ENCODE assay signal across 12 cellular contexts in the genomic region with DNA sequence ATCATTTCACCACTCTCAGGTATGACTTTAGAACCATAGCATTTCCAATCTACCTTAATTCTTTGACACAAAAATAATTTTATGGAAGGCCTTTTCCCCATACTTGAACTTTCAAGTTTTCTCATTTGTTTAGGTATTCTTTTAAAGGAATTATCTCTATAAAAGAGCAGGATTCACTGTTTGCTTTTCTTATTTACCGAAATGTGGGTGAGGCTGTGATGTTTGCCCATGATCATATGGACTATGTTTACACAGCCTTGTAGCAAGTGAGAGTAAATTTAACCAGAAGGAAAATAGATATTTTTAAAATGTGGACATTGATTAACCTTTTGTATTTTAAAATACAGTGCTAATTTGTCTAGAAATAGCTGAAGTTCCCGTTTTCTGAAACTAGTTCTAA. TPM values are rescaled to one million over a fixed set of nuclear protein-coding genes. Genes with fewer than 3 reads are reported as not detected.
DNase-seq lines count a peak whose midpoint lies in the region; ATAC-seq and TF ChIP-seq lines count a peak whose summit lies in the region.
"Had no signal": no experiment of that assay in that cellular context is flagged by ENCODE, and none has a peak within 500 bp of the region (broad histone marks: within the 10 kb centered on the region; RNA-seq: fewer than 3 reads in every experiment).

No MANE protein-coding gene starts in this region.

- POLR2A ChIA-PET in CD8-positive, alpha-beta memory T cell (lab: Charles Lee): no interaction called here
- POLR2A ChIA-PET in naive thymus-derived CD8-positive, alpha-beta T cell (lab: Charles Lee): no interaction called here

- TF ChIP-seq CTCF in 22Rv1 (IDR thresholded peaks at IDR 0.05) (no peak), ascending aorta (IDR thresholded peaks at IDR 0.05) (no peak)

- no peaks in the 10 kb centered on the region for H3K36me3 ChIP-seq in CD8-positive, alpha-beta memory T cell (ENCODE audit: insufficient read depth, low read length)
- H3K36me3 ChIP-seq in ascending aorta: peaks cover 0 to 3% of the 10 kb centered on the region in 2 donors

- peak overlapping the region; percentile 69 for H3K27ac ChIP-seq in 22Rv1
- H3K27ac ChIP-seq in CD8-positive, alpha-beta memory T cell (ENCODE audit: low read depth, low read length): no peak overlapping the region
- H3K27ac ChIP-seq in ascending aorta: peak overlapping the region; percentile 66 to 78

- no peaks in the 10 kb centered on the region for H3K9me3 Mint-ChIP-seq in CD8-positive, alpha-beta memory T cell
- no peaks in the 10 kb centered on the region for H3K9me3 Mint-ChIP-seq in naive thymus-derived CD8-positive, alpha-beta T cell
- H3K9me3 Mint-ChIP-seq: stimulated activated naive CD8-positive, alpha-beta T cell treated with anti-CD3 and anti-CD28 coated beads, Interleukin-15, Interleukin-2, amounts not matched to agents 100 ng/mL and 50 ng/mL, for 24 hours had no signal

- no peak overlapping the region for H3K4me3 ChIP-seq in CD8-positive, alpha-beta memory T cell (ENCODE audit: low read length)
- H3K4me3 ChIP-seq in ascending aorta: peak overlapping the region; percentile 8 to 19

- peaks cover 3 to 34% (median 8%) of the 10 kb centered on the region in 3 donors for H3K36me3 Mint-ChIP-seq in CD8-positive, alpha-beta memory T cell
- H3K36me3 Mint-ChIP-seq in naive thymus-derived CD8-positive, alpha-beta T cell: peaks cover 0 to 36% (median 6%) of the 10 kb centered on the region in 3 donors

- peaks cover 59 to 86% (median 77%) of the 10 kb centered on the region in 3 donors for H3K4me1 Mint-ChIP-seq in CD8-positive, alpha-beta memory T cell
- peaks cover 32 to 76% (median 73%) of the 10 kb centered on the region in 4 donors for H3K4me1 Mint-ChIP-seq in naive thymus-derived CD8-positive, alpha-beta T cell

- CTCF ChIA-PET in CD8-positive, alpha-beta memory T cell (lab: Charles Lee): no interaction called here

- DNase-seq in CD8-positive, alpha-beta memory T cell: no peak
- DNase-seq in ascending aorta (ENCODE audit: low spot score in 2 of 2) (no peak), NK-92 (lab: John Stamatoyannopoulos, UW; ENCODE audit: unreplicated experiment) (no peak), NCI-H526 (lab: John Stamatoyannopoulos, UW) (no peak), SKM-1 treated with dmso at 0.1 percent for 144 hours (lab: John Stamatoyannopoulos, UW; ENCODE audit: unreplicated experiment) (no peak)
- DNase-seq in naive thymus-derived CD8-positive, alpha-beta T cell: no peak
- no peak for DNase-seq in activated effector memory CD4-positive, alpha-beta T cell treated with anti-CD3 and anti-CD28 coated beads, Interleukin-2, amount 50 U/mL, for 16 hours
- DNase-seq: KG1; left ventricle myocardium superior; stimulated activated CD4-positive, alpha-beta T cell treated with anti-CD3 and anti-CD28 coated beads, Interleukin-4, amount 100 ng/mL, for 24 hours had no signal

- no peaks in the 10 kb centered on the region for H3K27me3 ChIP-seq in CD8-positive, alpha-beta memory T cell (ENCODE audit: insufficient read depth, low read length, poor library complexity, severe bottlenecking)
- H3K27me3 ChIP-seq in ascending aorta: no peaks in the 10 kb centered on the region

- no peak for ATAC-seq in naive thymus-derived CD8-positive, alpha-beta T cell

- H3K9me3 ChIP-seq in CD8-positive, alpha-beta memory T cell (ENCODE audit: low read length): no peaks in the 10 kb centered on the region
- no peaks in the 10 kb centered on the region for H3K9me3 ChIP-seq in ascending aorta

- intact Hi-C loops in ascending aorta (cut with DNase I): no loop called here

- no peak overlapping the region for H3K4me3 Mint-ChIP-seq in CD8-positive, alpha-beta memory T cell
- peak overlapping the region in 1 of 10 donors; percentile 47 for H3K4me3 Mint-ChIP-seq in naive thymus-derived CD8-positive, alpha-beta T cell
- H3K4me3 Mint-ChIP-seq: stimulated activated naive CD8-positive, alpha-beta T cell treated with anti-CD3 and anti-CD28 coated beads, Interleukin-15, Interleukin-2, amounts not matched to agents 100 ng/mL and 50 ng/mL, for 24 hours had no signal

- H3K27me3 Mint-ChIP-seq in CD8-positive, alpha-beta memory T cell: no peaks in the 10 kb centered on the region
- H3K27me3 Mint-ChIP-seq in naive thymus-derived CD8-positive, alpha-beta T cell: no peaks in the 10 kb centered on the region
- H3K27me3 Mint-ChIP-seq: stimulated activated naive CD8-positive, alpha-beta T cell treated with anti-CD3 and anti-CD28 coated beads, Interleukin-15, Interleukin-2, amounts not matched to agents 100 ng/mL and 50 ng/mL, for 24 hours had no signal

- H3K27ac Mint-ChIP-seq in CD8-positive, alpha-beta memory T cell: peak overlapping the region in 5 of 8 donors; percentile 29 to 61 (median 51)
- H3K27ac Mint-ChIP-seq in naive thymus-derived CD8-positive, alpha-beta T cell: peak overlapping the region in 6 of 10 donors; percentile 17 to 75 (median 58)

- H3K4me1 ChIP-seq in CD8-positive, alpha-beta memory T cell (ENCODE audit: insufficient read depth, low read length): peaks cover 46% of the 10 kb centered on the region
- peaks cover 13 to 14% of the 10 kb centered on the region in 2 donors for H3K4me1 ChIP-seq in ascending aorta

RNA-seq across cellular contexts. Expression of a gene that starts 26.3 kb away (rescaled TPM):
- 100 to 1,000 TPM; 136 to 147 TPM for total RNA-seq in CD8-positive, alpha-beta memory T cell
- 80.8 TPM for polyA plus RNA-seq in CD8-positive, alpha-beta memory T cell
- 62.9 TPM for total RNA-seq in ascending aorta
- total RNA-seq in naive thymus-derived CD8-positive, alpha-beta T cell: 100 to 1,000 TPM in 1 of 2 experiments, 10 to 100 TPM in 1; 95.5 to 107 TPM
- 10 to 100 TPM; 62.5 to 81.5 (median 67.1) TPM for polyA plus RNA-seq in naive thymus-derived CD8-positive, alpha-beta T cell
